1 cellular context compared by ENCODE assay signal in the genomic region with DNA sequence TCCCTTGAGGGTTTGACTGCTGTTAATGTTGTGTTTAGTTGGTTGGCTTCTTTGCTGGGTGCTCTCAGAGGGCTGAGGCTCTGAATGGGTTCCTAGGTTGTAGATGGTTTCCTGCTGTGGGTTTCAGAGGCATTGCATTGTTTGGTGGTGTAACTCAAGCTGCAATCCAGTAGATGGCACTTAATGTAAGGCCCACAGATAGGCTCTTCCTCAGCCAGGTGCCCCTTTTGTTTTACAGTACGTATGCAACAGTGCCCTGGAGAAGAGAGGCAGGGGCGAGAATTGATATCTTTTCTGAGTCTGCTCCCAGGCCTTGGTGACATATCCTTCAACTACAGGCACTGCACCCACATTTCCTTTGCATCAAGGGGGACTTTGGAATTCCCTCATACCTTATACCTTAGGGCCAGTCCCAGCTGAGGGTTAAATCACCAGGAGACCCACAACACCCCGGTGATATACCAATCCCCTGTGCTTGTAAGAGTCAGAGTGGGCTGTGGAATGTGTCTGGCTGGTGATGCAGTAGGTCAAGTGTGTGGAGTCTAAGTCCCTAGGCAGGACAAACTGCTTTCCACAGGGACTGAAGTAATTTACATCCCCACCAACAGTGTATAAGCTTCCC.
TF ChIP-seq lines count a peak whose summit lies in the region.

No MANE protein-coding gene starts in this region.

TF ChIP-seq in SK-N-SH, 30 proteins besides CTCF, POLR2A, EP300 and RAD21 (continued from another document):
- TF ChIP-seq, protein P1, sequence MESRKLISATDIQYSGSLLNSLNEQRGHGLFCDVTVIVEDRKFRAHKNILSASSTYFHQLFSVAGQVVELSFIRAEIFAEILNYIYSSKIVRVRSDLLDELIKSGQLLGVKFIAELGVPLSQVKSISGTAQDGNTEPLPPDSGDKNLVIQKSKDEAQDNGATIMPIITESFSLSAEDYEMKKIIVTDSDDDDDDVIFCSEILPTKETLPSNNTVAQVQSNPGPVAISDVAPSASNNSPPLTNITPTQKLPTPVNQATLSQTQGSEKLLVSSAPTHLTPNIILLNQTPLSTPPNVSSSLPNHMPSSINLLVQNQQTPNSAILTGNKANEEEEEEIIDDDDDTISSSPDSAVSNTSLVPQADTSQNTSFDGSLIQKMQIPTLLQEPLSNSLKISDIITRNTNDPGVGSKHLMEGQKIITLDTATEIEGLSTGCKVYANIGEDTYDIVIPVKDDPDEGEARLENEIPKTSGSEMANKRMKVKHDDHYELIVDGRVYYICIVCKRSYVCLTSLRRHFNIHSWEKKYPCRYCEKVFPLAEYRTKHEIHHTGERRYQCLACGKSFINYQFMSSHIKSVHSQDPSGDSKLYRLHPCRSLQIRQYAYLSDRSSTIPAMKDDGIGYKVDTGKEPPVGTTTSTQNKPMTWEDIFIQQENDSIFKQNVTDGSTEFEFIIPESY (IDR thresholded peaks at IDR 0.05; ENCODE audit: borderline replicate concordance, low read depth) = no peak
- TF ChIP-seq SIN3A (IDR thresholded peaks at IDR 0.05; ENCODE audit: borderline replicate concordance, low read depth, low read length) (no peak), CHD2 (IDR thresholded peaks at IDR 0.05; ENCODE audit: low read length, partially characterized antibody) (no peak)
- TF ChIP-seq, protein P2, sequence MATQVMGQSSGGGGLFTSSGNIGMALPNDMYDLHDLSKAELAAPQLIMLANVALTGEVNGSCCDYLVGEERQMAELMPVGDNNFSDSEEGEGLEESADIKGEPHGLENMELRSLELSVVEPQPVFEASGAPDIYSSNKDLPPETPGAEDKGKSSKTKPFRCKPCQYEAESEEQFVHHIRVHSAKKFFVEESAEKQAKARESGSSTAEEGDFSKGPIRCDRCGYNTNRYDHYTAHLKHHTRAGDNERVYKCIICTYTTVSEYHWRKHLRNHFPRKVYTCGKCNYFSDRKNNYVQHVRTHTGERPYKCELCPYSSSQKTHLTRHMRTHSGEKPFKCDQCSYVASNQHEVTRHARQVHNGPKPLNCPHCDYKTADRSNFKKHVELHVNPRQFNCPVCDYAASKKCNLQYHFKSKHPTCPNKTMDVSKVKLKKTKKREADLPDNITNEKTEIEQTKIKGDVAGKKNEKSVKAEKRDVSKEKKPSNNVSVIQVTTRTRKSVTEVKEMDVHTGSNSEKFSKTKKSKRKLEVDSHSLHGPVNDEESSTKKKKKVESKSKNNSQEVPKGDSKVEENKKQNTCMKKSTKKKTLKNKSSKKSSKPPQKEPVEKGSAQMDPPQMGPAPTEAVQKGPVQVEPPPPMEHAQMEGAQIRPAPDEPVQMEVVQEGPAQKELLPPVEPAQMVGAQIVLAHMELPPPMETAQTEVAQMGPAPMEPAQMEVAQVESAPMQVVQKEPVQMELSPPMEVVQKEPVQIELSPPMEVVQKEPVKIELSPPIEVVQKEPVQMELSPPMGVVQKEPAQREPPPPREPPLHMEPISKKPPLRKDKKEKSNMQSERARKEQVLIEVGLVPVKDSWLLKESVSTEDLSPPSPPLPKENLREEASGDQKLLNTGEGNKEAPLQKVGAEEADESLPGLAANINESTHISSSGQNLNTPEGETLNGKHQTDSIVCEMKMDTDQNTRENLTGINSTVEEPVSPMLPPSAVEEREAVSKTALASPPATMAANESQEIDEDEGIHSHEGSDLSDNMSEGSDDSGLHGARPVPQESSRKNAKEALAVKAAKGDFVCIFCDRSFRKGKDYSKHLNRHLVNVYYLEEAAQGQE (IDR thresholded peaks at IDR 0.05; ENCODE audit: low read depth, low read length) = no peak
